ENCODE assay signal across 1 cellular context in genomic region chr2:227414846-227415245, GRCh38.
TF ChIP-seq lines count a peak whose summit lies in the region.

No MANE protein-coding gene starts in this region.

TF ChIP-seq in GM23338, 12 proteins besides CTCF, POLR2A, EP300 and RAD21 (continued from another document):
- TF ChIP-seq, protein P1, sequence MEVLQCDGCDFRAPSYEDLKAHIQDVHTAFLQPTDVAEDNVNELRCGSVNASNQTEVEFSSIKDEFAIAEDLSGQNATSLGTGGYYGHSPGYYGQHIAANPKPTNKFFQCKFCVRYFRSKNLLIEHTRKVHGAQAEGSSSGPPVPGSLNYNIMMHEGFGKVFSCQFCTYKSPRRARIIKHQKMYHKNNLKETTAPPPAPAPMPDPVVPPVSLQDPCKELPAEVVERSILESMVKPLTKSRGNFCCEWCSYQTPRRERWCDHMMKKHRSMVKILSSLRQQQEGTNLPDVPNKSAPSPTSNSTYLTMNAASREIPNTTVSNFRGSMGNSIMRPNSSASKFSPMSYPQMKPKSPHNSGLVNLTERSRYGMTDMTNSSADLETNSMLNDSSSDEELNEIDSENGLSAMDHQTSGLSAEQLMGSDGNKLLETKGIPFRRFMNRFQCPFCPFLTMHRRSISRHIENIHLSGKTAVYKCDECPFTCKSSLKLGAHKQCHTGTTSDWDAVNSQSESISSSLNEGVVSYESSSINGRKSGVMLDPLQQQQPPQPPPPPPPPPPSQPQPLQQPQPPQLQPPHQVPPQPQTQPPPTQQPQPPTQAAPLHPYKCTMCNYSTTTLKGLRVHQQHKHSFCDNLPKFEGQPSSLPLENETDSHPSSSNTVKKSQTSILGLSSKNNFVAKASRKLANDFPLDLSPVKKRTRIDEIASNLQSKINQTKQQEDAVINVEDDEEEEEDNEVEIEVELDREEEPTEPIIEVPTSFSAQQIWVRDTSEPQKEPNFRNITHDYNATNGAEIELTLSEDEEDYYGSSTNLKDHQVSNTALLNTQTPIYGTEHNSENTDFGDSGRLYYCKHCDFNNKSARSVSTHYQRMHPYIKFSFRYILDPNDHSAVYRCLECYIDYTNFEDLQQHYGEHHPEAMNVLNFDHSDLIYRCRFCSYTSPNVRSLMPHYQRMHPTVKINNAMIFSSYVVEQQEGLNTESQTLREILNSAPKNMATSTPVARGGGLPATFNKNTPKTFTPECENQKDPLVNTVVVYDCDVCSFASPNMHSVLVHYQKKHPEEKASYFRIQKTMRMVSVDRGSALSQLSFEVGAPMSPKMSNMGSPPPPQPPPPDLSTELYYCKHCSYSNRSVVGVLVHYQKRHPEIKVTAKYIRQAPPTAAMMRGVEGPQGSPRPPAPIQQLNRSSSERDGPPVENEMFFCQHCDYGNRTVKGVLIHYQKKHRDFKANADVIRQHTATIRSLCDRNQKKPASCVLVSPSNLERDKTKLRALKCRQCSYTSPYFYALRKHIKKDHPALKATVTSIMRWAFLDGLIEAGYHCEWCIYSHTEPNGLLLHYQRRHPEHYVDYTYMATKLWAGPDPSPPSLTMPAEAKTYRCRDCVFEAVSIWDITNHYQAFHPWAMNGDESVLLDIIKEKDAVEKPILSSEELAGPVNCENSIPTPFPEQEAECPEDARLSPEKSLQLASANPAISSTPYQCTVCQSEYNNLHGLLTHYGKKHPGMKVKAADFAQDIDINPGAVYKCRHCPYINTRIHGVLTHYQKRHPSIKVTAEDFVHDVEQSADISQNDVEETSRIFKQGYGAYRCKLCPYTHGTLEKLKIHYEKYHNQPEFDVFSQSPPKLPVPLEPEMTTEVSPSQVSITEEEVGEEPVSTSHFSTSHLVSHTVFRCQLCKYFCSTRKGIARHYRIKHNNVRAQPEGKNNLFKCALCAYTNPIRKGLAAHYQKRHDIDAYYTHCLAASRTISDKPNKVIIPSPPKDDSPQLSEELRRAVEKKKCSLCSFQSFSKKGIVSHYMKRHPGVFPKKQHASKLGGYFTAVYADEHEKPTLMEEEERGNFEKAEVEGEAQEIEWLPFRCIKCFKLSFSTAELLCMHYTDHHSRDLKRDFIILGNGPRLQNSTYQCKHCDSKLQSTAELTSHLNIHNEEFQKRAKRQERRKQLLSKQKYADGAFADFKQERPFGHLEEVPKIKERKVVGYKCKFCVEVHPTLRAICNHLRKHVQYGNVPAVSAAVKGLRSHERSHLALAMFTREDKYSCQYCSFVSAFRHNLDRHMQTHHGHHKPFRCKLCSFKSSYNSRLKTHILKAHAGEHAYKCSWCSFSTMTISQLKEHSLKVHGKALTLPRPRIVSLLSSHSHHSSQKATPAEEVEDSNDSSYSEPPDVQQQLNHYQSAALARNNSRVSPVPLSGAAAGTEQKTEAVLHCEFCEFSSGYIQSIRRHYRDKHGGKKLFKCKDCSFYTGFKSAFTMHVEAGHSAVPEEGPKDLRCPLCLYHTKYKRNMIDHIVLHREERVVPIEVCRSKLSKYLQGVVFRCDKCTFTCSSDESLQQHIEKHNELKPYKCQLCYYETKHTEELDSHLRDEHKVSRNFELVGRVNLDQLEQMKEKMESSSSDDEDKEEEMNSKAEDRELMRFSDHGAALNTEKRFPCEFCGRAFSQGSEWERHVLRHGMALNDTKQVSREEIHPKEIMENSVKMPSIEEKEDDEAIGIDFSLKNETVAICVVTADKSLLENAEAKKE (CRISPR knock-in tag; IDR thresholded peaks at IDR 0.05) = no peak
- TF ChIP-seq EZH2 (IDR thresholded peaks at IDR 0.05; ENCODE audit: low read depth, unreplicated experiment) (no peak), REST (IDR thresholded peaks at IDR 0.05; ENCODE audit: unreplicated experiment) (no peak), STAT1 (IDR thresholded peaks at IDR 0.05; ENCODE audit: unreplicated experiment) (no peak), JUNB (IDR thresholded peaks at IDR 0.05; ENCODE audit: unreplicated experiment) (no peak)
